In genomic region chr1:40256401-40257084, GRCh38 we compare ENCODE assay signal across 1 cellular context.
A peak's percentile ranks its signal among the peaks of the same experiment; 100 is the strongest.
TF ChIP-seq lines count a peak whose summit lies in the region.

No MANE protein-coding gene starts in this region.

TF ChIP-seq in K562, 482 proteins besides CTCF, POLR2A, EP300 and RAD21 (continued from another document):
- peak; percentile 76 for TF ChIP-seq PKNOX1 (IDR thresholded peaks at IDR 0.05)
- TF ChIP-seq YBX1 (IDR thresholded peaks at IDR 0.05), result no peak
- TF ChIP-seq ZNF3 (CRISPR knock-in tag; IDR thresholded peaks at IDR 0.05), result no peak
- TF ChIP-seq CHD2 (IDR thresholded peaks at IDR 0.05; ENCODE audit: low read depth, low read length), result no peak
- no peak for TF ChIP-seq ZNF253 (CRISPR knock-in tag; conservative IDR thresholded peaks at IDR 0.05)
- TF ChIP-seq IRF2 (CRISPR knock-in tag; IDR thresholded peaks at IDR 0.05), result no peak
- TF ChIP-seq U2AF2 (optimal IDR thresholded peaks at IDR 0.05; ENCODE audit: low read depth, low read length), result no peak
- TF ChIP-seq BCL6 (CRISPR knock-in tag; IDR thresholded peaks at IDR 0.05), result no peak
- TF ChIP-seq ZMIZ1 (IDR thresholded peaks at IDR 0.05; ENCODE audit: low read depth in 2 of 2, low read length in 2 of 2), result no peak
- TF ChIP-seq ARNT (IDR thresholded peaks at IDR 0.05), result no peak
- 0 out of 2 replicates have a peak, but pooled peaks have one; percentile 11 for TF ChIP-seq BACH1 (tag; IDR thresholded peaks at IDR 0.05)
- TF ChIP-seq ZFP30 (CRISPR knock-in tag; IDR thresholded peaks at IDR 0.05; ENCODE audit: borderline replicate concordance), result no peak
- no peak for TF ChIP-seq TAF1 (IDR thresholded peaks at IDR 0.05; ENCODE audit: control insufficient read depth, extremely low read depth, insufficient read depth, low read length, severe bottlenecking)
- TF ChIP-seq ETV6 (IDR thresholded peaks at IDR 0.05; ENCODE audit: borderline replicate concordance in 1 of 2, low read depth in 2 of 2, low read length in 1 of 2), result no peak
- no peak for TF ChIP-seq ETV6 (CRISPR knock-in tag; IDR thresholded peaks at IDR 0.05; ENCODE audit: borderline replicate concordance)
- no peak for TF ChIP-seq L3MBTL2 (IDR thresholded peaks at IDR 0.05)
- no peak for TF ChIP-seq ZNF511 (CRISPR knock-in tag; IDR thresholded peaks at IDR 0.05)
- no peak for TF ChIP-seq SAP30 (IDR thresholded peaks at IDR 0.05; ENCODE audit: borderline replicate concordance, insufficient read depth, low read depth, low read length, poor library complexity, severe bottlenecking)
- no peak for TF ChIP-seq BHLHE40 (IDR thresholded peaks at IDR 0.05; ENCODE audit: low read length)
- 0 out of 2 replicates have a peak, but pooled peaks have one; percentile 24 for TF ChIP-seq GATAD2B (IDR thresholded peaks at IDR 0.05; ENCODE audit: borderline replicate concordance)
- TF ChIP-seq SMARCB1 (IDR thresholded peaks at IDR 0.05; ENCODE audit: insufficient read length, low read depth), result no peak
- TF ChIP-seq SP2 (IDR thresholded peaks at IDR 0.05; ENCODE audit: extremely low read depth, low read depth, low read length, poor library complexity, severe bottlenecking), result no peak
- TF ChIP-seq ZNF695 (CRISPR knock-in tag; IDR thresholded peaks at IDR 0.05), result no peak
- TF ChIP-seq ETS2 (tag; IDR thresholded peaks at IDR 0.05; ENCODE audit: borderline replicate concordance, poor library complexity, severe bottlenecking), result no peak
- TF ChIP-seq, protein P1, sequence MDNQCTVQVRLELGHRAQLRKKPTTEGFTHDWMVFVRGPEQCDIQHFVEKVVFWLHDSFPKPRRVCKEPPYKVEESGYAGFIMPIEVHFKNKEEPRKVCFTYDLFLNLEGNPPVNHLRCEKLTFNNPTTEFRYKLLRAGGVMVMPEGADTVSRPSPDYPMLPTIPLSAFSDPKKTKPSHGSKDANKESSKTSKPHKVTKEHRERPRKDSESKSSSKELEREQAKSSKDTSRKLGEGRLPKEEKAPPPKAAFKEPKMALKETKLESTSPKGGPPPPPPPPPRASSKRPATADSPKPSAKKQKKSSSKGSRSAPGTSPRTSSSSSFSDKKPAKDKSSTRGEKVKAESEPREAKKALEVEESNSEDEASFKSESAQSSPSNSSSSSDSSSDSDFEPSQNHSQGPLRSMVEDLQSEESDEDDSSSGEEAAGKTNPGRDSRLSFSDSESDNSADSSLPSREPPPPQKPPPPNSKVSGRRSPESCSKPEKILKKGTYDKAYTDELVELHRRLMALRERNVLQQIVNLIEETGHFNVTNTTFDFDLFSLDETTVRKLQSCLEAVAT (IDR thresholded peaks at IDR 0.05), result no peak
- no peak for TF ChIP-seq SMAD2 (IDR thresholded peaks at IDR 0.05; ENCODE audit: low read depth, low read length)
- TF ChIP-seq ELF1 (tag; IDR thresholded peaks at IDR 0.05), result no peak
- 0 out of 2 replicates have a peak, but pooled peaks have one; percentile 13 for TF ChIP-seq DNMT1 (IDR thresholded peaks at IDR 0.05)
- TF ChIP-seq RBM14 (IDR thresholded peaks at IDR 0.05; ENCODE audit: borderline replicate concordance, insufficient read depth, low read depth, low read length), result no peak
